9 cellular contexts compared by ENCODE assay signal in the genomic region with DNA sequence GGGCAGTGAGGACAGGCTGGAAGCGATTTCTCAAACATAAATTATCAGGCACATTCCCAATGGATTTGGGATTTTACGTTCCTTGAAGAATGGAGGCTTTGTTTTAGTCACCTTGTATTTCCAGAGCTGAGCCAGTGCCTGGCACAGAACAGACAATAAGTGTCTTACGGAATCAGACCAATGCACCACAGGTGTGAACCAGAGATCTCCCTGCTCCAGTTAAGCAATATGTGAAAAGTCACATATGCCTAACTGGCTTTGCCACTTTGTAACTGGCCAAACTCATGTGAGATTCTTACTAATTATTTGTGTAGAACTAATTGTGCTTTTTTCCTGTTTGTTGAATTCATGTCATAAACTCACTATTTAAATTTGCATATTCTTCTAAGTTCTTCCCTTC.
"Had no signal": no experiment of that assay in that cellular context is flagged by ENCODE, and none has a peak within 500 bp of the region (broad histone marks: within the 10 kb centered on the region; RNA-seq: fewer than 3 reads in every experiment).

No MANE protein-coding gene starts in this region.

- H3K27ac ChIP-seq: GM23248, HL-60 had no signal

- H3K9ac ChIP-seq: GM23248 had no signal

- H3K9me3 Mint-ChIP-seq: H9 had no signal

- H3K27ac Mint-ChIP-seq: H9 had no signal

- DNase-seq: GM23248, H9, HCEC 1CT, KG1 had no signal

- ATAC-seq: HepG2, K562 had no signal

- H2AFZ ChIP-seq: GM23248 had no signal

- H3K4me3 Mint-ChIP-seq: H9 had no signal

- H3K4me1 Mint-ChIP-seq: H9 had no signal

- FAIRE-seq: H1, H54, HepG2, K562 had no signal

- H3K4me3 ChIP-seq: GM23248, K562 had no signal
